ENCODE assay signal across 18 cellular contexts in the genomic region with DNA sequence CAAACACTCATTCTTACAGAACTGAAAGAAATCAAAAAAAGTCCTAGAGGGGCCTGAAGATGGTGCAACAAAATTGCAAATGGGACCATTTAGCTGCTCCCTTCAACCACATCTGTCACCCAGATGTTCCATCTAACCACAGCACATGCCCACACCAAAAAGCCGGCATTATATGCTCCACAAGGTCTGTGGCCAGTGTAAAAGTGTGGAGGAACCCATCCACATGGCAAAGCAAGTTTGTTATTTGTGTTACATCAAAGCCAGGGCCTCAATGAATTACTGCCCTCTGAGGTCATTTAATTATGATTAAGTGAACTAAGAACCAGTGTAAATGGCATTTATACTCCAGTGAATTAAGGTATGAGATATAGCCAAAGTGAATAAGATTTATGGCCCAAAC. TPM values are rescaled to one million over a fixed set of nuclear protein-coding genes. Genes with fewer than 3 reads are reported as not detected.
DNase-seq lines count a peak whose midpoint lies in the region; ATAC-seq and TF ChIP-seq lines count a peak whose summit lies in the region.
"Had no signal": no experiment of that assay in that cellular context is flagged by ENCODE, and none has a peak within 500 bp of the region (broad histone marks: within the 10 kb centered on the region; RNA-seq: fewer than 3 reads in every experiment).

No MANE protein-coding gene starts in this region.

- no peak for TF ChIP-seq CTCF in DND-41 (IDR thresholded peaks at IDR 0.05; ENCODE audit: borderline replicate concordance, extremely low read depth, low read length, poor library complexity, severe bottlenecking)
- no peak for TF ChIP-seq CTCF in fibroblast of villous mesenchyme (IDR thresholded peaks at IDR 0.05; ENCODE audit: insufficient read depth, low read depth, low read length)

- no peaks in the 10 kb centered on the region for H3K27me3 ChIP-seq in DND-41 (ENCODE audit: insufficient read depth, low read length, poor library complexity)
- no peaks in the 10 kb centered on the region for H3K27me3 ChIP-seq in right cardiac atrium (ENCODE audit: control insufficient read depth, insufficient read depth)

- no peak overlapping the region for H3K4me2 ChIP-seq in DND-41 (ENCODE audit: insufficient read depth, low read length)

- intact Hi-C loops in right cardiac atrium (cut with DNase I): no loop called here

- H3K79me2 ChIP-seq in DND-41 (ENCODE audit: insufficient read depth, low read length): no peaks in the 10 kb centered on the region

- H3K4me1 ChIP-seq in DND-41 (ENCODE audit: insufficient read depth, low read length) (no peaks in the 10 kb centered on the region), right cardiac atrium (ENCODE audit: control insufficient read depth, insufficient read depth, low read length) (no peaks in the 10 kb centered on the region)

- no peaks in the 10 kb centered on the region for H3K36me3 ChIP-seq in DND-41 (ENCODE audit: insufficient read depth, low read length)

- no peak overlapping the region for H2AFZ ChIP-seq in DND-41 (ENCODE audit: low read depth, low read length)

- H3K4me3 ChIP-seq in DND-41 (ENCODE audit: low read depth in 1 of 2, low read length in 2 of 2) (no peak overlapping the region), fibroblast of villous mesenchyme (ENCODE audit: low read depth, low read length) (no peak overlapping the region), right cardiac atrium (ENCODE audit: low read length) (no peak overlapping the region)
- H3K4me3 ChIP-seq in Jurkat, Clone E6-1 (ENCODE audit: low read length): no peak overlapping the region

- H3K9me3 ChIP-seq in DND-41 (ENCODE audit: insufficient read depth, low read length, severe bottlenecking): no peaks in the 10 kb centered on the region
- no peaks in the 10 kb centered on the region for H3K9me3 ChIP-seq in right cardiac atrium (ENCODE audit: control insufficient read depth, low read length)

- 97% methylated on average over 1 of the region's 1 CpG for WGBS in right cardiac atrium

- DNase-seq in DND-41 (peak; percentile 5), epidermal melanocyte (ENCODE audit: insufficient read length, low spot score) (peak; percentile 17), fibroblast of villous mesenchyme (ENCODE audit: low read depth) (peak; percentile 6), right cardiac atrium (no peak)
- peak; percentile 16 for DNase-seq in Jurkat, Clone E6-1 (ENCODE audit: low read depth, low spot score)
- DNase-seq: AML-193; CD4-positive, alpha-beta T cell; DMS153; DMS79; GF-D8; H9; HFFc6 had no signal

- H3K9ac ChIP-seq in DND-41 (ENCODE audit: low read depth, low read length): no peak overlapping the region

- no peak overlapping the region for H3K27ac ChIP-seq in DND-41 (ENCODE audit: low read length)
- H3K27ac ChIP-seq in right cardiac atrium (ENCODE audit: low read length): no peak overlapping the region
- H3K27ac ChIP-seq: C4-2B had no signal

- ATAC-seq in DND-41 (ENCODE audit: insufficient read depth, low read depth): 0 out of 3 replicates have a peak, but pooled peaks have one; percentile 40
- no peak for ATAC-seq in HG02852 (IDR thresholded peaks at IDR 0.05; ENCODE audit: unreplicated experiment)
- ATAC-seq in HG03457 (IDR thresholded peaks at IDR 0.05; ENCODE audit: unreplicated experiment): no peak
- no peak for ATAC-seq in GM21528 (IDR thresholded peaks at IDR 0.05; ENCODE audit: low FRiP score, unreplicated experiment)
- no peak for ATAC-seq in right cardiac atrium

- H4K20me1 ChIP-seq in DND-41 (ENCODE audit: insufficient read depth, low read length): no peaks in the 10 kb centered on the region

RNA-seq across cellular contexts. Expression of a gene that starts 48.8 kb away (rescaled TPM):
- not detected for polyA plus RNA-seq in Jurkat, Clone E6-1 (2012; ENCODE audit: insufficient read depth, insufficient read length)
- total RNA-seq in fibroblast of villous mesenchyme (not detected in 2 replicates), right cardiac atrium (not detected)
- polyA plus RNA-seq in right cardiac atrium: not detected
- total RNA-seq: A172; CD4-positive, alpha-beta T cell; HFFc6 had no signal
- polyA plus RNA-seq: BJ had no signal

Comparison
In these comparisons a context has a peak if more than half of its experiments do, and no peak if none do; other contexts are left out.
1. DNase-seq: peak in DND-41 (single experiment), Jurkat, Clone E6-1 (single experiment), epidermal melanocyte (single experiment) and fibroblast of villous mesenchyme (single experiment); none in right cardiac atrium (0 of 3).